ENCODE assay signal across 9 cellular contexts in genomic region chr16:85491798-85492616, GRCh38.
DNase-seq lines count a peak whose midpoint lies in the region; ATAC-seq and TF ChIP-seq lines count a peak whose summit lies in the region.
"Had no signal": no experiment of that assay in that cellular context is flagged by ENCODE, and none has a peak within 500 bp of the region (broad histone marks: within the 10 kb centered on the region; RNA-seq: fewer than 3 reads in every experiment).

No MANE protein-coding gene starts in this region.

- H2AFZ ChIP-seq in hepatocyte, result no peak overlapping the region

- H3K79me2 ChIP-seq in hepatocyte, result peaks cover 5% of the 10 kb centered on the region

- H3K4me1 ChIP-seq in hepatocyte (ENCODE audit: insufficient read depth), result peaks cover 17% of the 10 kb centered on the region
- H3K4me1 ChIP-seq in gastrocnemius medialis, result peaks cover 17 to 20% of the 10 kb centered on the region in 2 donors

- in situ Hi-C loops in gastrocnemius medialis (cut with MboI; ENCODE audit: low sequenced_read_pairs in 4 of 4), result no loop called here

- peak; percentile 13 for DNase-seq in GM04504 (ENCODE audit: low read depth)
- peak in 48 of 58 donors; percentile 5 to 75 (median 38) for DNase-seq in anterior cingulate cortex (lab: John Stamatoyannopoulos, UW)
- peak; percentile 57 for DNase-seq in hepatocyte (ENCODE audit: low spot score)
- DNase-seq in gastrocnemius medialis, result peak; percentile 57 to 86
- no peak for DNase-seq in NCI-H1092 (lab: John Stamatoyannopoulos, UW)
- no peak for DNase-seq in NK-92 treated with Interleukin-12 subunit alpha and Interleukin-12 subunit beta, amount 100 ng/mL, for 24 hours (lab: John Stamatoyannopoulos, UW)
- DNase-seq: Peyer's patch had no signal

- H3K27ac ChIP-seq in hepatocyte (peak overlapping the region; percentile 70), gastrocnemius medialis (peak overlapping the region; percentile 72 to 76 (median 75))
- H3K27ac ChIP-seq: Peyer's patch had no signal

- 47% methylated on average over 25 of the region's 25 CpGs for WGBS in hepatocyte (ENCODE audit: low lambda C conversion rate, missing lambda C conversion rate)

- TF ChIP-seq CTCF in hepatocyte (IDR thresholded peaks at IDR 0.05; ENCODE audit: poor library complexity) (no peak), gastrocnemius medialis (IDR thresholded peaks at IDR 0.05 in 4 of 5, conservative IDR thresholded peaks at IDR 0.05 in 1 of 5) (no peak)

- no peaks in the 10 kb centered on the region for H3K36me3 ChIP-seq in hepatocyte (replicated peaks; ENCODE audit: insufficient read depth, low read depth)
- H3K36me3 ChIP-seq in gastrocnemius medialis, result no peaks in the 10 kb centered on the region
- H3K36me3 ChIP-seq: Peyer's patch had no signal

- no peaks in the 10 kb centered on the region for H3K27me3 ChIP-seq in hepatocyte
- H3K27me3 ChIP-seq in gastrocnemius medialis, result no peaks in the 10 kb centered on the region
- H3K27me3 ChIP-seq: Peyer's patch had no signal

- intact Hi-C loops in gastrocnemius medialis (cut with DNase I; ENCODE audit: low total_unique reads), result loop anchor here (2.0 to 5.0 kb wide), 2 partner anchors 63 to 75 kb away; no protein-coding TSS in a partner anchor

- ATAC-seq in gastrocnemius medialis (peak; percentile 86 to 93), GM21529 (IDR thresholded peaks at IDR 0.05; ENCODE audit: unreplicated experiment) (no peak), GM21381 (IDR thresholded peaks at IDR 0.05; ENCODE audit: unreplicated experiment) (no peak)

- H4K20me1 ChIP-seq in hepatocyte (ENCODE audit: insufficient read depth, poor library complexity, severe bottlenecking), result peaks cover 2% of the 10 kb centered on the region

- H3K4me3 ChIP-seq in hepatocyte (no peak overlapping the region), gastrocnemius medialis (no peak overlapping the region)
- H3K4me3 ChIP-seq: Peyer's patch had no signal

- TF ChIP-seq POLR2A in gastrocnemius medialis (IDR thresholded peaks at IDR 0.05), result no peak

- H3K9me2 ChIP-seq in hepatocyte (replicated peaks; ENCODE audit: insufficient read depth), result no peaks in the 10 kb centered on the region

- H3K4me2 ChIP-seq in hepatocyte, result peak overlapping the region; percentile 56

- H3K9me3 ChIP-seq in hepatocyte (ENCODE audit: low read depth) (no peaks in the 10 kb centered on the region), gastrocnemius medialis (no peaks in the 10 kb centered on the region)
- H3K9me3 ChIP-seq: Peyer's patch had no signal

Comparison
In these comparisons a context has a peak if more than half of its experiments do, and no peak if none do; other contexts are left out.
1. DNase-seq: peak in GM04504 (single experiment), anterior cingulate cortex (48 of 58), hepatocyte (single experiment) and gastrocnemius medialis (2 of 2); none in NCI-H1092 (single experiment) and NK-92 treated with Interleukin-12 subunit alpha and Interleukin-12 subunit beta, amount 100 ng/mL, for 24 hours (single experiment).
2. ATAC-seq: peak in gastrocnemius medialis (2 of 2); none in GM21529 (single experiment) and GM21381 (single experiment).